In genomic region chr20:47198996-47199552, GRCh38 we compare ENCODE assay signal across 22 cellular contexts.
"Had no signal": no experiment of that assay in that cellular context is flagged by ENCODE, and none has a peak within 500 bp of the region (broad histone marks: within the 10 kb centered on the region; RNA-seq: fewer than 3 reads in every experiment).

No MANE protein-coding gene starts in this region.

- H3K36me3 Mint-ChIP-seq: activated naive CD8-positive, alpha-beta T cell had no signal

- H3K27ac Mint-ChIP-seq: activated CD4-positive, alpha-beta memory T cell treated with anti-CD3 and anti-CD28 coated beads, Interleukin-2, amount 10 ng/mL, durations not matched to agents 7 days and 5 days; activated CD4-positive, alpha-beta T cell treated with anti-CD3 and anti-CD28 coated beads for 36 hours; activated naive CD8-positive, alpha-beta T cell; activated T-helper 17 cell treated with anti-CD3 and anti-CD28 coated beads, Interleukin-2, amount 50 U/mL, for 72 hours had no signal

- DNase-seq: activated CD4-positive, alpha-beta memory T cell treated with anti-CD3 and anti-CD28 coated beads, Interleukin-2, amount 10 ng/mL, durations not matched to agents 7 days and 5 days; activated CD4-positive, alpha-beta T cell treated with anti-CD3 and anti-CD28 coated beads, Interleukin-2, amount 10 ng/mL, durations not matched to agents 24 days and 14 days; activated CD4-positive, CD25-positive, alpha-beta regulatory T cell; activated CD4-positive, CD25-positive, alpha-beta regulatory T cell treated with anti-CD3 and anti-CD28 coated beads, Interleukin-2, amount 50 U/mL, for 72 hours; activated effector memory CD4-positive, alpha-beta T cell treated with Interleukin-2 at 50 U/mL for 16 hours; activated gamma-delta T cell treated with Interleukin-2 at 50 U/mL for 16 hours; activated T-cell treated with anti-CD3 and anti-CD28 coated beads for 4 hours; amniotic stem cell; anterior cingulate cortex; brain microvascular endothelial cell; dermis blood vessel endothelial cell; effector CD8-positive, alpha-beta T cell; esophagus squamous epithelium; foreskin melanocyte; T-helper 1 cell had no signal

- H3K9me3 ChIP-seq: esophagus squamous epithelium, gastroesophageal sphincter had no signal

- ATAC-seq: gastroesophageal sphincter had no signal

- H3K4me3 ChIP-seq: coronary artery, esophagus squamous epithelium, gastroesophageal sphincter had no signal

- H3K4me1 Mint-ChIP-seq: central memory CD8-positive, alpha-beta T cell had no signal

- H3K36me3 ChIP-seq: brain microvascular endothelial cell, esophagus squamous epithelium, gastroesophageal sphincter had no signal

- H3K9me3 Mint-ChIP-seq: activated CD4-positive, alpha-beta memory T cell treated with anti-CD3 and anti-CD28 coated beads, Interleukin-2, amount 10 ng/mL, durations not matched to agents 7 days and 5 days; activated CD4-positive, alpha-beta T cell treated with anti-CD3 and anti-CD28 coated beads, Interleukin-2, amount 10 ng/mL, durations not matched to agents 24 days and 14 days; activated T-cell treated with anti-CD3 and anti-CD28 coated beads, Interleukin-2, amount 50 U/mL, for 24 hours; activated T-helper 17 cell treated with anti-CD3 and anti-CD28 coated beads, Interleukin-2, amount 50 U/mL, for 72 hours; central memory CD8-positive, alpha-beta T cell had no signal

- H3K27me3 Mint-ChIP-seq: activated CD4-positive, alpha-beta T cell treated with anti-CD3 and anti-CD28 coated beads, Interleukin-2, amount 10 ng/mL, durations not matched to agents 24 days and 14 days; activated naive CD8-positive, alpha-beta T cell had no signal

- H3K27me3 ChIP-seq: brain microvascular endothelial cell, esophagus squamous epithelium, gastroesophageal sphincter had no signal

- H3K4me3 Mint-ChIP-seq: activated CD4-positive, alpha-beta memory T cell treated with anti-CD3 and anti-CD28 coated beads, Interleukin-2, amount 10 ng/mL, durations not matched to agents 7 days and 5 days; activated CD4-positive, alpha-beta T cell treated with anti-CD3 and anti-CD28 coated beads for 36 hours; activated CD4-positive, alpha-beta T cell treated with anti-CD3 and anti-CD28 coated beads, Interleukin-2, amount 10 ng/mL, durations not matched to agents 24 days and 14 days; activated naive CD8-positive, alpha-beta T cell; activated T-cell treated with anti-CD3 and anti-CD28 coated beads, Interleukin-2, amount 50 U/mL, for 24 hours; central memory CD8-positive, alpha-beta T cell had no signal
